In genomic region chr1:231337043-231337471, GRCh38 we compare ENCODE assay signal across 8 cellular contexts. TPM values are rescaled to one million over a fixed set of nuclear protein-coding genes. Genes with fewer than 3 reads are reported as not detected.
DNase-seq lines count a peak whose midpoint lies in the region; ATAC-seq and TF ChIP-seq lines count a peak whose summit lies in the region.

No MANE protein-coding gene starts in this region.

- WGBS in mesenchymal stem cell: under 1% methylated on average over 32 of the region's 32 CpGs

- TF ChIP-seq CTCF in AG09319 (IDR thresholded peaks at IDR 0.05; ENCODE audit: low read depth, low read length) (no peak), choroid plexus epithelial cell (conservative IDR thresholded peaks at IDR 0.05; ENCODE audit: low read depth, low read length) (no peak)

- peak overlapping the region; percentile 76 for H3K4me2 ChIP-seq in mesenchymal stem cell (ENCODE audit: low read length, poor library complexity, severe bottlenecking)

- peak overlapping the region; percentile 96 for H3K9ac ChIP-seq in mesenchymal stem cell (ENCODE audit: low read length)

- no peaks in the 10 kb centered on the region for H3K9me3 ChIP-seq in MG63
- H3K9me3 ChIP-seq in mesenchymal stem cell (ENCODE audit: control insufficient read depth, low read length): no peaks in the 10 kb centered on the region

- no peaks in the 10 kb centered on the region; the same call in 1 of the 2 replicates for H3K27me3 ChIP-seq in MG63
- no peaks in the 10 kb centered on the region for H3K27me3 ChIP-seq in mesenchymal stem cell (ENCODE audit: control insufficient read depth in 1 of 2, insufficient read depth in 1 of 2, low read length in 2 of 2)

- H2BK5ac ChIP-seq in mesenchymal stem cell (ENCODE audit: low read depth, low read length, poor library complexity, severe bottlenecking): no peak overlapping the region

- H3K18ac ChIP-seq in mesenchymal stem cell (ENCODE audit: low read depth in 1 of 2, low read length in 2 of 2): peak overlapping the region in 1 of 2 experiments; percentile 75

- H3K4ac ChIP-seq in mesenchymal stem cell (ENCODE audit: low read depth in 1 of 2, low read length in 2 of 2): peak overlapping the region in 1 of 2 experiments; percentile 88

- no peak overlapping the region for H2BK12ac ChIP-seq in mesenchymal stem cell (ENCODE audit: low read length in 2 of 2)

- H4K91ac ChIP-seq in mesenchymal stem cell (ENCODE audit: low read length): no peak overlapping the region

- H2AFZ ChIP-seq in mesenchymal stem cell (ENCODE audit: low read depth, low read length): peak overlapping the region; percentile 59

- H3K14ac ChIP-seq in mesenchymal stem cell (ENCODE audit: low read length in 2 of 2): peak overlapping the region in 1 of 2 experiments; percentile 94

- peak overlapping the region; percentile 94 for H3K4me3 ChIP-seq in MG63
- H3K4me3 ChIP-seq in choroid plexus epithelial cell (ENCODE audit: low read depth, low read length): peak overlapping the region; percentile 79
- peak overlapping the region; percentile 95 to 99 for H3K4me3 ChIP-seq in mesenchymal stem cell (ENCODE audit: insufficient read depth in 1 of 2, low read depth in 1 of 2, low read length in 2 of 2)

- H3K27ac ChIP-seq in mesenchymal stem cell (ENCODE audit: low read length, poor library complexity, severe bottlenecking): peak overlapping the region; percentile 89

- no peak overlapping the region for H2BK120ac ChIP-seq in mesenchymal stem cell (ENCODE audit: low read depth, low read length)

- H3K36me3 ChIP-seq in MG63 (peaks cover 34% of the 10 kb centered on the region), mesenchymal stem cell (ENCODE audit: control insufficient read depth in 1 of 2, insufficient read depth in 2 of 2, low read depth in 1 of 2, low read length in 2 of 2) (peaks cover 7 to 46% of the 10 kb centered on the region in 2 experiments)

- no peak overlapping the region for H2AK5ac ChIP-seq in mesenchymal stem cell (ENCODE audit: low read length, severe bottlenecking)

- H3K23ac ChIP-seq in mesenchymal stem cell (ENCODE audit: low read length in 2 of 2): peak overlapping the region in 1 of 2 experiments; percentile 53

- no peak overlapping the region for H2BK15ac ChIP-seq in mesenchymal stem cell (ENCODE audit: low read depth, poor library complexity, severe bottlenecking)

- H3K79me1 ChIP-seq in mesenchymal stem cell (replicated peaks; ENCODE audit: low read length, poor library complexity, severe bottlenecking): peaks cover 4% of the 10 kb centered on the region

- peak; percentile 3 for DNase-seq in AG09319 (ENCODE audit: extremely low read depth, low read depth)
- DNase-seq in MG63: no peak
- peak; percentile 36 for DNase-seq in choroid plexus epithelial cell (ENCODE audit: low read depth)
- no peak for DNase-seq in mesenchymal stem cell
- DNase-seq in ureter (ENCODE audit: low spot score): peak; percentile 52
- no peak for DNase-seq in NCI-H1092 (lab: John Stamatoyannopoulos, UW)
- DNase-seq in activated CD4-positive, alpha-beta T cell treated with anti-CD3 and anti-CD28 coated beads, Interleukin-2, amount 50 U/mL, for 48 hours: no peak

- H3K4me1 ChIP-seq in mesenchymal stem cell (ENCODE audit: control insufficient read depth, insufficient read depth, low read depth, low read length): peaks cover 21% of the 10 kb centered on the region

- no peak overlapping the region for H4K8ac ChIP-seq in mesenchymal stem cell (ENCODE audit: low read length)

- ATAC-seq in GM21367 (IDR thresholded peaks at IDR 0.05; ENCODE audit: unreplicated experiment): peak; percentile 1

RNA-seq across cellular contexts. Expression of gene EXOC8, which starts 0.6 kb away (rescaled TPM):
- total RNA-seq in MG63 (2014; rRNA removed; shearing (Covaris generic); ENCODE audit: low replicate concordance): 10.8 and 11.1 TPM in 2 replicates
- polyA plus RNA-seq in mesenchymal stem cell (2013, experiment 1 of 2): 4.7 TPM
- polyA plus RNA-seq in mesenchymal stem cell (2013, experiment 2 of 2): 4.8 TPM
- total RNA-seq in ureter: 13.3 TPM

RNA-seq across cellular contexts. Expression of gene SPRTN, which starts 1.0 kb away (rescaled TPM):
- 4.3 and 6.7 TPM in 2 replicates for total RNA-seq in MG63 (2014; rRNA removed; shearing (Covaris generic); ENCODE audit: low replicate concordance)
- polyA plus RNA-seq in mesenchymal stem cell (2013, experiment 1 of 2): 14.0 TPM
- 11.6 TPM for polyA plus RNA-seq in mesenchymal stem cell (2013, experiment 2 of 2)
- total RNA-seq in ureter: 10.9 TPM

Comparison
In these comparisons a context has a peak if more than half of its experiments do, and no peak if none do; other contexts are left out.
1. DNase-seq: peak in AG09319 (single experiment), choroid plexus epithelial cell (single experiment) and ureter (single experiment); none in MG63 (single experiment), mesenchymal stem cell (single experiment), NCI-H1092 (single experiment) and activated CD4-positive, alpha-beta T cell treated with anti-CD3 and anti-CD28 coated beads, Interleukin-2, amount 50 U/mL, for 48 hours (0 of 2).
2. Peak in every context shown above with its lines, with median percentiles within 50 percentile points of each other: H3K4me3 ChIP-seq.